20 cellular contexts compared by ENCODE assay signal in the genomic region with DNA sequence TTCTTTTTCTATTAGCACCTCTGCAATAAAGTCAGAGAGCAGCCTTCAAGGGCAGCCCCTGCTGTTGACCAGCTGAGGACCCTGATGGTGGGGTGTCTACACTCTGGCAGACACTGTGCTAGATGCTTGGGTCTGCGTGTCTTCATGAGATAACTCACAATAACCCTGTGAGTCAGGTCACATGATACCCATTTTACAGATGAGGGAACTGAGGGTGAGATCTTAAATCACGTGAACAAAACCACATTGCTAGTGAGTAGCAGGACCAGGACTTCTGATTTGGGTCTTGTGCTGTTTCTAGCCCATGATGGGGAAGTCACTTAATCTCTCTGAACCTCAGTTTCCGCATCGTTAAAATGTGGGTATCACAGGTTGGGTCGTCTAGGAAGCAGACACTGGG.
DNase-seq lines count a peak whose midpoint lies in the region; ATAC-seq and TF ChIP-seq lines count a peak whose summit lies in the region.
"Had no signal": no experiment of that assay in that cellular context is flagged by ENCODE, and none has a peak within 500 bp of the region (broad histone marks: within the 10 kb centered on the region; RNA-seq: fewer than 3 reads in every experiment).

No MANE protein-coding gene starts in this region.

- H3K9me2 ChIP-seq in neural cell (ENCODE audit: insufficient read depth, low read length), result no peaks in the 10 kb centered on the region

- H3K4me1 ChIP-seq in CD8-positive, alpha-beta memory T cell (ENCODE audit: insufficient read depth, low read length), result peaks cover 30% of the 10 kb centered on the region
- H3K4me1 ChIP-seq: tibial artery had no signal

- H3K4me3 ChIP-seq in CD8-positive, alpha-beta memory T cell (ENCODE audit: low read length), result no peak overlapping the region
- peak overlapping the region; percentile 10 for H3K4me3 ChIP-seq in neural cell (ENCODE audit: low read length)
- H3K4me3 ChIP-seq: skin epidermis, tibial artery had no signal

- H3K27ac Mint-ChIP-seq in activated T-cell treated with anti-CD3 and anti-CD28 coated beads, Interleukin-2, amount 50 U/mL, for 24 hours, result peak overlapping the region; percentile 76
- H3K27ac Mint-ChIP-seq in CD8-positive, alpha-beta memory T cell, result peak overlapping the region; percentile 47 to 91 (median 78)
- peak overlapping the region; percentile 32 for H3K27ac Mint-ChIP-seq in activated naive CD8-positive, alpha-beta T cell treated with anti-CD3 and anti-CD28 coated beads for 36 hours
- H3K27ac Mint-ChIP-seq: activated CD8-positive, alpha-beta memory T cell treated with anti-CD3 and anti-CD28 coated beads, Interleukin-2, amount 10 ng/mL, durations not matched to agents 7 days and 5 days had no signal

- peaks cover 2% of the 10 kb centered on the region for H3K9me3 Mint-ChIP-seq in activated T-cell treated with anti-CD3 and anti-CD28 coated beads, Interleukin-2, amount 50 U/mL, for 24 hours
- no peaks in the 10 kb centered on the region for H3K9me3 Mint-ChIP-seq in CD8-positive, alpha-beta memory T cell
- H3K9me3 Mint-ChIP-seq in activated naive CD8-positive, alpha-beta T cell treated with anti-CD3 and anti-CD28 coated beads for 36 hours, result peaks cover 9% of the 10 kb centered on the region

- H4K20me1 ChIP-seq in neural cell (ENCODE audit: insufficient read depth), result no peaks in the 10 kb centered on the region

- no peaks in the 10 kb centered on the region for H3K9me3 ChIP-seq in CD8-positive, alpha-beta memory T cell (ENCODE audit: low read length)
- no peaks in the 10 kb centered on the region for H3K9me3 ChIP-seq in neural cell (ENCODE audit: low read length)
- H3K9me3 ChIP-seq: tibial artery had no signal

- no peaks in the 10 kb centered on the region for H3K36me3 ChIP-seq in CD8-positive, alpha-beta memory T cell (ENCODE audit: insufficient read depth, low read length)
- no peaks in the 10 kb centered on the region for H3K36me3 ChIP-seq in neural cell (ENCODE audit: insufficient read depth, low read length)
- H3K36me3 ChIP-seq: tibial artery had no signal

- H3K4me3 Mint-ChIP-seq in activated T-cell treated with anti-CD3 and anti-CD28 coated beads, Interleukin-2, amount 50 U/mL, for 24 hours, result no peak overlapping the region
- peak overlapping the region in 4 of 7 donors; percentile 36 to 61 (median 42) for H3K4me3 Mint-ChIP-seq in CD8-positive, alpha-beta memory T cell
- H3K4me3 Mint-ChIP-seq in activated naive CD8-positive, alpha-beta T cell treated with anti-CD3 and anti-CD28 coated beads for 36 hours, result no peak overlapping the region
- H3K4me3 Mint-ChIP-seq: activated CD8-positive, alpha-beta memory T cell treated with anti-CD3 and anti-CD28 coated beads, Interleukin-2, amount 10 ng/mL, durations not matched to agents 7 days and 5 days had no signal

- no peak for TF ChIP-seq RAD21 in neural cell (conservative IDR thresholded peaks at IDR 0.05)

- no peak for TF ChIP-seq EP300 in neural cell (conservative IDR thresholded peaks at IDR 0.05; ENCODE audit: poor library complexity, severe bottlenecking)

- no peaks in the 10 kb centered on the region for H3K36me3 Mint-ChIP-seq in activated T-cell treated with anti-CD3 and anti-CD28 coated beads, Interleukin-2, amount 50 U/mL, for 24 hours (ENCODE audit: low read depth)
- H3K36me3 Mint-ChIP-seq in CD8-positive, alpha-beta memory T cell, result no peaks in the 10 kb centered on the region
- peaks cover 8% of the 10 kb centered on the region for H3K36me3 Mint-ChIP-seq in activated naive CD8-positive, alpha-beta T cell treated with anti-CD3 and anti-CD28 coated beads for 36 hours

- no peak overlapping the region for H3K27ac ChIP-seq in CD8-positive, alpha-beta memory T cell (ENCODE audit: low read depth, low read length)
- H3K27ac ChIP-seq in neural cell (ENCODE audit: low read length), result peak overlapping the region; percentile 44
- H3K27ac ChIP-seq: tibial artery had no signal

- H3K9ac ChIP-seq in neural cell (ENCODE audit: low read length), result no peak overlapping the region

- ATAC-seq in GM19351 (IDR thresholded peaks at IDR 0.05; ENCODE audit: unreplicated experiment), result no peak
- ATAC-seq: activated CD8-positive, alpha-beta memory T cell treated with anti-CD3 and anti-CD28 coated beads, Interleukin-2, amount 10 ng/mL, durations not matched to agents 7 days and 5 days; left colon had no signal

- POLR2A ChIA-PET in CD8-positive, alpha-beta memory T cell (lab: Charles Lee), result no interaction called here

- TF ChIP-seq CTCF in neural cell (IDR thresholded peaks at IDR 0.05; ENCODE audit: poor library complexity, severe bottlenecking), result no peak

- no peak for DNase-seq in activated T-cell treated with anti-CD3 and anti-CD28 coated beads, Interleukin-2, amount 50 U/mL, for 24 hours
- no peak for DNase-seq in activated T-cell treated with anti-CD3 and anti-CD28 coated beads, Interleukin-2, amount 50 U/mL, for 1 hour
- DNase-seq in CD8-positive, alpha-beta memory T cell, result peak in 1 of 5 donors; percentile 10
- no peak for DNase-seq in activated naive CD8-positive, alpha-beta T cell treated with anti-CD3 and anti-CD28 coated beads for 36 hours
- DNase-seq in stimulated activated CD8-positive, alpha-beta memory T cell treated with anti-CD3 and anti-CD28 coated beads, Interleukin-4, amount 100 ng/mL, for 48 hours, result no peak
- DNase-seq in RKO (ENCODE audit: low spot score), result no peak
- DNase-seq: activated CD4-positive, alpha-beta T cell treated with anti-CD3 and anti-CD28 coated beads for 1 hour; activated CD8-positive, alpha-beta memory T cell treated with anti-CD3 and anti-CD28 coated beads, Interleukin-2, amount 10 ng/mL, durations not matched to agents 7 days and 5 days; COR-L47; DMS53; hippocampal formation; left colon; NCI-H1105 treated with DMSO at 0.1 percent for 48 hours; NCI-H1930; NCI-H526 treated with DMSO at 0.1 percent for 48 hours; RPMI8226; tibial artery had no signal

- H3K4me2 ChIP-seq in neural cell (ENCODE audit: low read length), result peak overlapping the region; percentile 12

- no peaks in the 10 kb centered on the region for H3F3A ChIP-seq in neural cell (ENCODE audit: insufficient read depth, low read length, poor library complexity, severe bottlenecking)

- no peak overlapping the region for H2AFZ ChIP-seq in neural cell (ENCODE audit: low read depth, low read length)

- no peaks in the 10 kb centered on the region for H3K27me3 Mint-ChIP-seq in activated T-cell treated with anti-CD3 and anti-CD28 coated beads, Interleukin-2, amount 50 U/mL, for 24 hours
- H3K27me3 Mint-ChIP-seq in CD8-positive, alpha-beta memory T cell, result no peaks in the 10 kb centered on the region
- H3K27me3 Mint-ChIP-seq in activated naive CD8-positive, alpha-beta T cell treated with anti-CD3 and anti-CD28 coated beads for 36 hours, result no peaks in the 10 kb centered on the region
- H3K27me3 Mint-ChIP-seq: activated CD8-positive, alpha-beta memory T cell treated with anti-CD3 and anti-CD28 coated beads, Interleukin-2, amount 10 ng/mL, durations not matched to agents 7 days and 5 days had no signal

- peaks cover 41% of the 10 kb centered on the region for H3K4me1 Mint-ChIP-seq in activated T-cell treated with anti-CD3 and anti-CD28 coated beads, Interleukin-2, amount 50 U/mL, for 24 hours (ENCODE audit: low read depth)
- peaks cover 34 to 41% (median 36%) of the 10 kb centered on the region in 3 donors for H3K4me1 Mint-ChIP-seq in CD8-positive, alpha-beta memory T cell
- H3K4me1 Mint-ChIP-seq in activated naive CD8-positive, alpha-beta T cell treated with anti-CD3 and anti-CD28 coated beads for 36 hours, result peaks cover 24% of the 10 kb centered on the region

- H3K27me3 ChIP-seq in CD8-positive, alpha-beta memory T cell (ENCODE audit: insufficient read depth, low read length, poor library complexity, severe bottlenecking), result no peaks in the 10 kb centered on the region
- H3K27me3 ChIP-seq in neural cell (ENCODE audit: insufficient read depth, low read depth, low read length), result no peaks in the 10 kb centered on the region
- H3K27me3 ChIP-seq: tibial artery had no signal

- CTCF ChIA-PET in CD8-positive, alpha-beta memory T cell (lab: Charles Lee), result no interaction called here

- H3K79me2 ChIP-seq in neural cell (replicated peaks; ENCODE audit: insufficient read depth, low read length), result no peaks in the 10 kb centered on the region

TF ChIP-seq in neural cell, 6 proteins besides CTCF, POLR2A, EP300 and RAD21:
- TF ChIP-seq POLR2AphosphoS5 (IDR thresholded peaks at IDR 0.05), result no peak
- no peak for TF ChIP-seq SMC3 (conservative IDR thresholded peaks at IDR 0.05; ENCODE audit: poor library complexity)
- TF ChIP-seq TAF1 (IDR thresholded peaks at IDR 0.05; ENCODE audit: low read depth), result no peak
- TF ChIP-seq MXI1 (conservative IDR thresholded peaks at IDR 0.05; ENCODE audit: poor library complexity, severe bottlenecking), result no peak
- TF ChIP-seq, protein P1, sequence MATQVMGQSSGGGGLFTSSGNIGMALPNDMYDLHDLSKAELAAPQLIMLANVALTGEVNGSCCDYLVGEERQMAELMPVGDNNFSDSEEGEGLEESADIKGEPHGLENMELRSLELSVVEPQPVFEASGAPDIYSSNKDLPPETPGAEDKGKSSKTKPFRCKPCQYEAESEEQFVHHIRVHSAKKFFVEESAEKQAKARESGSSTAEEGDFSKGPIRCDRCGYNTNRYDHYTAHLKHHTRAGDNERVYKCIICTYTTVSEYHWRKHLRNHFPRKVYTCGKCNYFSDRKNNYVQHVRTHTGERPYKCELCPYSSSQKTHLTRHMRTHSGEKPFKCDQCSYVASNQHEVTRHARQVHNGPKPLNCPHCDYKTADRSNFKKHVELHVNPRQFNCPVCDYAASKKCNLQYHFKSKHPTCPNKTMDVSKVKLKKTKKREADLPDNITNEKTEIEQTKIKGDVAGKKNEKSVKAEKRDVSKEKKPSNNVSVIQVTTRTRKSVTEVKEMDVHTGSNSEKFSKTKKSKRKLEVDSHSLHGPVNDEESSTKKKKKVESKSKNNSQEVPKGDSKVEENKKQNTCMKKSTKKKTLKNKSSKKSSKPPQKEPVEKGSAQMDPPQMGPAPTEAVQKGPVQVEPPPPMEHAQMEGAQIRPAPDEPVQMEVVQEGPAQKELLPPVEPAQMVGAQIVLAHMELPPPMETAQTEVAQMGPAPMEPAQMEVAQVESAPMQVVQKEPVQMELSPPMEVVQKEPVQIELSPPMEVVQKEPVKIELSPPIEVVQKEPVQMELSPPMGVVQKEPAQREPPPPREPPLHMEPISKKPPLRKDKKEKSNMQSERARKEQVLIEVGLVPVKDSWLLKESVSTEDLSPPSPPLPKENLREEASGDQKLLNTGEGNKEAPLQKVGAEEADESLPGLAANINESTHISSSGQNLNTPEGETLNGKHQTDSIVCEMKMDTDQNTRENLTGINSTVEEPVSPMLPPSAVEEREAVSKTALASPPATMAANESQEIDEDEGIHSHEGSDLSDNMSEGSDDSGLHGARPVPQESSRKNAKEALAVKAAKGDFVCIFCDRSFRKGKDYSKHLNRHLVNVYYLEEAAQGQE (IDR thresholded peaks at IDR 0.05; ENCODE audit: borderline replicate concordance), result no peak
- TF ChIP-seq EZH2 (IDR thresholded peaks at IDR 0.05; ENCODE audit: borderline replicate concordance, insufficient read depth, low read length, poor library complexity, severe bottlenecking), result no peak
TF ChIP-seq in neural cell: peak in this region for 0.

Comparison
In these comparisons a context has a peak if more than half of its experiments do, and no peak if none do; other contexts are left out.
1. H3K4me3 Mint-ChIP-seq: peak in CD8-positive, alpha-beta memory T cell (4 of 7); none in activated T-cell treated with anti-CD3 and anti-CD28 coated beads, Interleukin-2, amount 50 U/mL, for 24 hours (single experiment) and activated naive CD8-positive, alpha-beta T cell treated with anti-CD3 and anti-CD28 coated beads for 36 hours (single experiment).
2. Peak in every context shown above with its lines, with median percentiles within 50 percentile points of each other: H3K27ac Mint-ChIP-seq.